Comparison of ENCODE assay signal across 25 cellular contexts in genomic region chr11:43614214-43614613, GRCh38.
"Had no signal": no experiment of that assay in that cellular context is flagged by ENCODE, and none has a peak within 500 bp of the region (broad histone marks: within the 10 kb centered on the region; RNA-seq: fewer than 3 reads in every experiment).

No MANE protein-coding gene starts in this region.

- H3K27me3 ChIP-seq: ovary, right atrium auricular region, testis, thyroid gland, transverse colon, upper lobe of left lung, vagina had no signal

- H3K4me1 ChIP-seq: left ventricle myocardium inferior, right atrium auricular region, stomach, testis, thyroid gland, transverse colon, upper lobe of left lung, vagina had no signal

- H3K4me1 Mint-ChIP-seq: mesothelial cell of epicardium; naive thymus-derived CD4-positive, alpha-beta T cell; stimulated activated naive B cell treated with anti-CD40 and anti-IgM and Interleukin-4, amounts not matched to agents 10 μg/mL and 1 μg/mL and 100 μg/mL, for 72 hours had no signal

- H3K27ac Mint-ChIP-seq: mesothelial cell of epicardium; naive thymus-derived CD4-positive, alpha-beta T cell; natural killer cell treated with Interleukin-12 subunit alpha and Interleukin-12 subunit beta and Interleukin-15 and Interleukin-18, amount 100 ng/mL, for 72 hours; progenitor cell of endocrine pancreas; stimulated activated naive B cell treated with anti-CD40 and anti-IgM and Interleukin-4, amounts not matched to agents 10 μg/mL and 1 μg/mL and 100 μg/mL, for 72 hours had no signal

- H3K4me3 Mint-ChIP-seq: mesothelial cell of epicardium; naive thymus-derived CD4-positive, alpha-beta T cell; natural killer cell treated with Interleukin-12 subunit alpha and Interleukin-12 subunit beta and Interleukin-15 and Interleukin-18, amount 100 ng/mL, for 72 hours; stimulated activated naive B cell treated with anti-CD40 and anti-IgM and Interleukin-4, amounts not matched to agents 10 μg/mL and 1 μg/mL and 100 μg/mL, for 72 hours had no signal

- H3K36me3 Mint-ChIP-seq: mesothelial cell of epicardium had no signal

- H3K9me3 ChIP-seq: ovary, testis, thyroid gland, vagina had no signal

- H3K4me3 ChIP-seq: left ventricle myocardium inferior, lung, mucosa of descending colon, ovary, right atrium auricular region, skin epidermis, stomach, testis, thyroid gland, transverse colon, upper lobe of left lung, vagina had no signal

- H3K27ac ChIP-seq: left ventricle myocardium inferior, ovary, right atrium auricular region, skin epidermis, stomach, testis, thyroid gland, transverse colon, upper lobe of left lung, vagina had no signal

- H3K36me3 ChIP-seq: left ventricle myocardium inferior, ovary, right atrium auricular region, stomach, thyroid gland, transverse colon, upper lobe of left lung, vagina had no signal

- ATAC-seq: mucosa of descending colon; naive thymus-derived CD4-positive, alpha-beta T cell; natural killer cell treated with Interleukin-12 subunit alpha and Interleukin-12 subunit beta and Interleukin-15 and Interleukin-18, amount 100 ng/mL, for 72 hours; sciatic nerve; stimulated activated naive B cell treated with anti-CD40 and anti-IgM and Interleukin-4, amounts not matched to agents 10 μg/mL and 1 μg/mL and 100 μg/mL, for 72 hours; stimulated activated naive CD8-positive, alpha-beta T cell treated with anti-CD3 and anti-CD28 coated beads, Interleukin-15, Interleukin-2, amounts not matched to agents 100 U/mL and 50 U/mL, for 24 hours had no signal

- DNase-seq: islet precursor cell; left ventricle myocardium inferior; mesendoderm; mucosa of descending colon; naive thymus-derived CD4-positive, alpha-beta T cell; ovary; stimulated activated CD4-positive, alpha-beta T cell treated with anti-CD3 and anti-CD28 coated beads, Interleukin-12 subunit alpha, Interleukin-12 subunit beta, amount 100 ng/mL, for 4 hours; stimulated activated CD4-positive, alpha-beta T cell treated with anti-CD3 and anti-CD28 coated beads, Interleukin-15, amount 100 ng/mL, for 24 hours; stimulated activated CD4-positive, alpha-beta T cell treated with anti-CD3 and anti-CD28 coated beads, Interleukin-2, amount 100 ng/mL, for 24 hours; stimulated activated CD4-positive, alpha-beta T cell treated with anti-CD3 and anti-CD28 coated beads, Interleukin-4, amount 100 ng/mL, for 1 hour; stimulated activated naive B cell treated with anti-CD40 and anti-IgM and Interleukin-4, amounts not matched to agents 10 μg/mL and 1 μg/mL and 100 μg/mL, for 72 hours; stimulated activated naive CD8-positive, alpha-beta T cell treated with anti-CD3 and anti-CD28 coated beads, Interleukin-15, Interleukin-2, amounts not matched to agents 100 U/mL and 50 U/mL, for 24 hours; stomach; testis; thyroid gland; transverse colon; upper lobe of left lung had no signal
